Comparison of ENCODE assay signal across 25 cellular contexts in genomic region chrX:124341361-124342132, GRCh38. TPM values are rescaled to one million over a fixed set of nuclear protein-coding genes. Genes with fewer than 3 reads are reported as not detected.
DNase-seq lines count a peak whose midpoint lies in the region; ATAC-seq and FAIRE-seq lines count a peak whose summit lies in the region.
"Had no signal": no experiment of that assay in that cellular context is flagged by ENCODE, and none has a peak within 500 bp of the region (broad histone marks: within the 10 kb centered on the region; RNA-seq: fewer than 3 reads in every experiment).

No MANE protein-coding gene starts in this region.

- POLR2A ChIA-PET in activated CD4-positive, alpha-beta memory T cell treated with anti-CD3 and anti-CD28 coated beads for 36 hours (lab: Charles Lee) = interaction anchor here (1.0 to 7.6 kb wide), 2 partner anchors 103 to 125 kb away, joined by 3 to 55 read pairs; no protein-coding TSS in a partner anchor

- intact Hi-C loops in activated CD4-positive, alpha-beta memory T cell treated with anti-CD3 and anti-CD28 coated beads for 36 hours (cut with micrococcal nuclease) = loop anchor here (1.0 to 10.0 kb wide), 6 partner anchors 13 to 956 kb away; no protein-coding TSS in a partner anchor
- intact Hi-C loops in cardiac septum (cut with DNase I) = no loop called here

- no peaks in the 10 kb centered on the region for H3K27me3 Mint-ChIP-seq in activated CD4-positive, alpha-beta memory T cell treated with anti-CD3 and anti-CD28 coated beads for 36 hours

- CTCF ChIA-PET in activated CD4-positive, alpha-beta memory T cell treated with anti-CD3 and anti-CD28 coated beads for 36 hours (lab: Charles Lee) = no interaction called here

- FAIRE-seq in colon (lab: Jason Lieb, UNC) (peak; percentile 53), HTR-8/SVneo (lab: Jason Lieb, UNC) (no peak)

- no peaks in the 10 kb centered on the region for H3K9me3 Mint-ChIP-seq in activated CD4-positive, alpha-beta memory T cell treated with anti-CD3 and anti-CD28 coated beads for 36 hours

- peaks cover 50% of the 10 kb centered on the region for H3K4me1 Mint-ChIP-seq in activated CD4-positive, alpha-beta memory T cell treated with anti-CD3 and anti-CD28 coated beads for 36 hours (ENCODE audit: low read depth)

- H3K36me3 Mint-ChIP-seq in activated CD4-positive, alpha-beta memory T cell treated with anti-CD3 and anti-CD28 coated beads for 36 hours = no peaks in the 10 kb centered on the region

- ATAC-seq in GM21737 (IDR thresholded peaks at IDR 0.05; ENCODE audit: unreplicated experiment) = no peak

- peak; percentile 9 for DNase-seq in stimulated activated CD4-positive, alpha-beta T cell treated with anti-CD3 and anti-CD28 coated beads, Interleukin-4, amount 100 ng/mL, for 24 hours
- DNase-seq in stimulated activated CD4-positive, alpha-beta T cell treated with anti-CD3 and anti-CD28 coated beads, Interleukin-1b, Interleukin-23, amount 100 ng/mL, for 48 hours = no peak
- no peak for DNase-seq in activated CD4-positive, alpha-beta memory T cell treated with anti-CD3 and anti-CD28 coated beads for 36 hours
- no peak for DNase-seq in islet precursor cell
- no peak for DNase-seq in HTR-8/SVneo (ENCODE audit: insufficient read length, low spot score)
- DNase-seq in cardiac septum (ENCODE audit: low spot score) = no peak
- DNase-seq: activated CD4-positive, alpha-beta T cell treated with anti-CD3 and anti-CD28 coated beads, Interleukin-2, amount 50 U/mL, for 48 hours; anterior cingulate cortex; dermis blood vessel endothelial cell; DMS53; HCEC 1CT; NCI-H146; NCI-H510A; Peyer's patch; SJCRH30; stimulated activated naive CD4-positive, alpha-beta T cell; thyroid gland had no signal

- H3K27ac Mint-ChIP-seq in activated CD4-positive, alpha-beta memory T cell treated with anti-CD3 and anti-CD28 coated beads for 36 hours = peak overlapping the region; percentile 87

- H3K4me3 Mint-ChIP-seq in activated CD4-positive, alpha-beta memory T cell treated with anti-CD3 and anti-CD28 coated beads for 36 hours = peak overlapping the region; percentile 43

RNA-seq across cellular contexts. Expression of gene SH2D1A, which starts 4.8 kb away (rescaled TPM):
- 10 to 100 TPM; 30.5 to 32.3 TPM for total RNA-seq in activated CD4-positive, alpha-beta memory T cell treated with anti-CD3 and anti-CD28 coated beads for 36 hours
- total RNA-seq in cardiac septum = 0.19 TPM
- total RNA-seq: cardiac muscle cell, dermis blood vessel endothelial cell, hepatocyte, pulmonary artery endothelial cell, SJCRH30 had no signal

RNA-seq across cellular contexts. Expression of gene TEX13D, which starts 9.1 kb away (rescaled TPM):
- total RNA-seq in activated CD4-positive, alpha-beta memory T cell treated with anti-CD3 and anti-CD28 coated beads for 36 hours = under 1 TPM in 1 of 2 experiments, not detected in 1; 0.10 TPM
- not detected for total RNA-seq in cardiac septum
- total RNA-seq: cardiac muscle cell; dermis blood vessel endothelial cell; hepatocyte; lower leg skin; mononuclear cell; Peyer's patch; pulmonary artery endothelial cell; SJCRH30; T-helper 1 cell treated with Interleukin-12 subunit alpha and Interleukin-12 subunit beta and Interleukin-4 antibody, amounts not matched to agents 30 ng/mL and 1 ng/mL, for 36 hours; thyroid gland had no signal

Comparison
In these comparisons a context has a peak if more than half of its experiments do, and no peak if none do; other contexts are left out.
1. RNA of gene SH2D1A, which starts 4.8 kb away (total RNA-seq): 30.5 to 32.3 TPM in activated CD4-positive, alpha-beta memory T cell treated with anti-CD3 and anti-CD28 coated beads for 36 hours; 0.19 TPM in cardiac septum (single experiment); every median in the first group is over 10 times any median in the second.